ENCODE assay signal across 19 cellular contexts in genomic region chr19:7263521-7263920, GRCh38.
"Had no signal": no experiment of that assay in that cellular context is flagged by ENCODE, and none has a peak within 500 bp of the region (broad histone marks: within the 10 kb centered on the region; RNA-seq: fewer than 3 reads in every experiment).

No MANE protein-coding gene starts in this region.

- H3K27ac ChIP-seq: esophagus squamous epithelium, hepatocyte, lower lobe of right lung, parathyroid adenoma, right atrium auricular region had no signal

- H3K27me3 ChIP-seq: esophagus squamous epithelium, hepatocyte, right atrium auricular region had no signal

- DNase-seq: activated B cell treated with CpG ODN at 0.5 μM for 24 hours; activated CD4-positive, alpha-beta memory T cell treated with anti-CD3 and anti-CD28 coated beads, Interleukin-2, amount 10 ng/mL, durations not matched to agents 7 days and 5 days; activated CD4-positive, alpha-beta T cell treated with anti-CD3 and anti-CD28 coated beads for 4 hours; activated CD8-positive, alpha-beta memory T cell treated with anti-CD3 and anti-CD28 coated beads, Interleukin-2, amount 10 ng/mL, durations not matched to agents 7 days and 5 days; activated naive CD4-positive, alpha-beta T cell treated with Interleukin-2 at 50 U/mL for 16 hours; activated naive CD8-positive, alpha-beta T cell treated with anti-CD3 and anti-CD28 coated beads, Interleukin-2, amount 10 ng/mL, durations not matched to agents 7 days and 5 days; cerebellar nuclear complex; effector memory CD4-positive, alpha-beta T cell; esophagus squamous epithelium; lower lobe of right lung; stimulated activated CD4-positive, alpha-beta T cell treated with anti-CD3 and anti-CD28 coated beads, Interleukin-2, amount 100 ng/mL, for 24 hours; stimulated activated naive CD4-positive, alpha-beta T cell treated with Interleukin-2 at 50 U/mL for 16 hours; T-helper 1 cell; T-helper 9 cell; trophoblast cell had no signal

- FAIRE-seq: endothelial cell of umbilical vein had no signal

- H3K4me3 ChIP-seq: esophagus squamous epithelium, hepatocyte, lower lobe of right lung, right atrium auricular region had no signal
